8 cellular contexts compared by ENCODE assay signal in the genomic region with DNA sequence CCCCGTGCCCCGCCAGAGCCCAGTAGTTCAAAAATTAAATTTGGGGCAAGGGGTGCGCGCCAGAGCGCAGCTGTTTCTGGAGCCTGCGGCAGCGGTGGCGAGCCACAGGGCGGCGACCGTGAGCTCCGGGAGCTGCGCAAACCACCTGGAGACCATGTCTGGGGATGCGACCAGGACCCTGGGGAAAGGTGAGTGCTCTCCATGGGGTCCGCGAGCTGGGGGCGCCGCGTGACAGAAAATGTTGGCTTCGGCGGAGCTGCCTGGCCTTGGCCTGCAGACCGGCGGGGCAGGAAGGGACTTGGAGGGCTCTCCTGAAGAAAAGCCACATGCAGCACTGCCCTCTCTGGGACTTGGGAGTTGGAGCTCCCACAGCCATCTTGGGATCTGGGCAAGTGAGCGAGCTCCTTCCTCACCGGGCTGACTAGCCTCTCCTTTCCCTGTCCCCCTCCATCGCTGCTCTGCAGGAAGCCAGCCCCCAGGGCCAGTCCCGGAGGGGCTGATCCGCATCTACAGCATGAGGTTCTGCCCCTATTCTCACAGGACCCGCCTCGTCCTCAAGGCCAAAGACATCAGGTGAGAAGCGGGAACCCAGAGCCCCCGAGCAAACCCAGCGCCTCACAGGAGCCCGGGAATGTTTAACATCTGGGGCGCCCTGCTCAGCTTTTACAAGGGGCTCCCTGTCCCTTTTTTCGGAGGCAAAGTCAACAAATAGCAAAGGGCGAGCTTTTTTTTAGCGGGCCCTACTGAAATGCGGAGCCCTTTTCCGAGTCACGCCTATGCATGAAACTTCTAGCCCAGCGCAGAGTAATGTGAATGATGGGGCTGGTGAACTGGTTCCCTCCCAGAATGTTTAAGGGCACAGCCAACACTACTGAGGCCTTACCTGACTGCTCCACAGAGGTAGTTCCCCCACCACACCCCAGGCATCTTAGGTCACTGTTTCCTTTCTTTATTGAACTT. TPM values are rescaled to one million over a fixed set of nuclear protein-coding genes. Genes with fewer than 3 reads are reported as not detected.
DNase-seq lines count a peak whose midpoint lies in the region; ATAC-seq, FAIRE-seq and TF ChIP-seq lines count a peak whose summit lies in the region.

No MANE protein-coding gene starts in this region.

- FAIRE-seq in GM12891 (lab: Jason Lieb, UNC) (peak; percentile 72), GM12878 (lab: Jason Lieb, UNC) (no peak)

- H3K79me2 ChIP-seq in GM12878 (ENCODE audit: control insufficient read depth, insufficient read depth, low read length) = no peaks in the 10 kb centered on the region

- CTCF ChIA-PET in GM12878 (lab: Yijun Ruan, JAX) = interaction anchor here (0.6 to 9.3 kb wide), 36 partner anchors 8 to 942 kb away, joined by 3 to 120 read pairs (median 4); a partner anchor contains a TSS

- H3K9ac ChIP-seq in GM12878 (ENCODE audit: control insufficient read depth, insufficient read depth, low read length) = no peak overlapping the region
- H3K9ac ChIP-seq in iPS-18a (ENCODE audit: low read length) = peak overlapping the region; percentile 40

- H2AFZ ChIP-seq in GM12878 (ENCODE audit: control insufficient read depth, low read depth, low read length) = no peak overlapping the region

- H3K27me3 ChIP-seq in GM12878 (replicated peaks in 1 of 2; ENCODE audit: control insufficient read depth in 2 of 2, insufficient read depth in 2 of 2, low read length in 1 of 2) (peaks cover 2% of the 10 kb centered on the region in 2 experiments; a peak in 3 of 4 replicates), iPS-18a (ENCODE audit: control insufficient read depth, insufficient read depth, low read length) (peaks cover 21% of the 10 kb centered on the region), spleen (replicated peaks in 1 of 7) (peaks cover 0 to 22% (median 8%) of the 10 kb centered on the region in 7 donors)

- H3K9me3 ChIP-seq in GM12878 (replicated peaks; ENCODE audit: control insufficient read depth, insufficient read depth, low read length) = no peaks in the 10 kb centered on the region
- H3K9me3 ChIP-seq in iPS-18a (ENCODE audit: control insufficient read depth, low read depth, low read length) = no peaks in the 10 kb centered on the region
- no peaks in the 10 kb centered on the region for H3K9me3 ChIP-seq in spleen

- H3K27ac ChIP-seq in GM12878 (ENCODE audit: control insufficient read depth, insufficient read depth) = no peak overlapping the region
- H3K27ac ChIP-seq in iPS-18a (ENCODE audit: low read length) = no peak overlapping the region
- no peak overlapping the region for H3K27ac ChIP-seq in spleen

- intact Hi-C loops in GM12878 (cut with micrococcal nuclease; ENCODE audit: unreplicated experiment) (no loop called here), spleen (cut with DNase I; ENCODE audit: low total_unique reads) (no loop called here)

- H3K4me1 ChIP-seq in GM12878 (ENCODE audit: control insufficient read depth, insufficient read depth, low read length) (no peaks in the 10 kb centered on the region), iPS-18a (ENCODE audit: control insufficient read depth, low read depth, low read length) (peaks cover 7% of the 10 kb centered on the region), spleen (peaks cover 0 to 11% (median 8%) of the 10 kb centered on the region in 6 donors)

- peaks cover 4% of the 10 kb centered on the region for H3K4me1 Mint-ChIP-seq in T-helper 1 cell treated with Interleukin-12 subunit alpha and Interleukin-12 subunit beta and Interleukin-4 antibody, amounts not matched to agents 30 μg/mL and 1 μg/mL, for 36 hours (ENCODE audit: low read depth)

- no peaks in the 10 kb centered on the region for H3K36me3 Mint-ChIP-seq in T-helper 1 cell treated with Interleukin-12 subunit alpha and Interleukin-12 subunit beta and Interleukin-4 antibody, amounts not matched to agents 30 μg/mL and 1 μg/mL, for 36 hours (ENCODE audit: low read depth)

- H3K27ac Mint-ChIP-seq in T-helper 1 cell treated with Interleukin-12 subunit alpha and Interleukin-12 subunit beta and Interleukin-4 antibody, amounts not matched to agents 30 μg/mL and 1 μg/mL, for 36 hours = no peak overlapping the region

- peak overlapping the region; percentile 21 for H3K4me3 Mint-ChIP-seq in T-helper 1 cell treated with Interleukin-12 subunit alpha and Interleukin-12 subunit beta and Interleukin-4 antibody, amounts not matched to agents 30 μg/mL and 1 μg/mL, for 36 hours

- peaks cover 13% of the 10 kb centered on the region for H3K27me3 Mint-ChIP-seq in T-helper 1 cell treated with Interleukin-12 subunit alpha and Interleukin-12 subunit beta and Interleukin-4 antibody, amounts not matched to agents 30 μg/mL and 1 μg/mL, for 36 hours (ENCODE audit: low read depth)

- H3K36me3 ChIP-seq in GM12878 (ENCODE audit: control insufficient read depth in 2 of 2, insufficient read depth in 2 of 2, low read length in 1 of 2) (no peaks in the 10 kb centered on the region), iPS-18a (ENCODE audit: control insufficient read depth, low read depth, low read length) (no peaks in the 10 kb centered on the region), spleen (no peaks in the 10 kb centered on the region)

- POLR2A ChIA-PET in GM12878 (lab: Charles Lee) = interaction anchor here (0.6 to 0.7 kb wide), 2 partner anchors 18 to 1357 kb away, joined by 3 read pairs; no protein-coding TSS in a partner anchor

- no TSS peak for BruUV-seq in GM12878 (replicated peaks; lab: Mats Ljungman, UMichigan)

- ATAC-seq in HG02973 (IDR thresholded peaks at IDR 0.05; ENCODE audit: unreplicated experiment) (peak; percentile 90), GM12878 (peak; percentile 97)

- SMC1A ChIA-PET in GM12878 (lab: Charles Lee; ENCODE audit: uncharacterized antibody, unreplicated experiment) = interaction anchor here (0.7 to 4.0 kb wide), 19 partner anchors 8 to 570 kb away, joined by 3 to 38 read pairs (median 4); a partner anchor contains a TSS

- no peaks in the 10 kb centered on the region for H4K20me1 ChIP-seq in GM12878 (ENCODE audit: control insufficient read depth, insufficient read depth)

- peak; percentile 36; the same call in 1 of the 2 replicates for TF ChIP-seq RAD21 in GM12878 (IDR thresholded peaks at IDR 0.05; ENCODE audit: insufficient read depth, low read depth, low read length)

- H3K9me3 Mint-ChIP-seq in T-helper 1 cell treated with Interleukin-12 subunit alpha and Interleukin-12 subunit beta and Interleukin-4 antibody, amounts not matched to agents 30 μg/mL and 1 μg/mL, for 36 hours = no peaks in the 10 kb centered on the region

- peak; percentile 60 for DNase-seq in GM12891 (ENCODE audit: insufficient read length, low spot score)
- no peak for DNase-seq in GM12878 (ENCODE audit: low read depth, low spot score)
- peak; percentile 87 for DNase-seq in spleen
- no peak for DNase-seq in NCI-H2081 treated with DMSO at 0.1 percent for 48 hours (lab: John Stamatoyannopoulos, UW)
- DNase-seq in NCI-H1417 treated with DMSO at 0.1 percent for 48 hours (lab: John Stamatoyannopoulos, UW) = no peak

- no peak overlapping the region for H3K4me3 ChIP-seq in GM12878
- peak overlapping the region; percentile 58 for H3K4me3 ChIP-seq in iPS-18a (ENCODE audit: low read length)
- H3K4me3 ChIP-seq in spleen = peak overlapping the region in 5 of 8 donors; percentile 2 to 51 (median 10)

- WGBS in GM12878 (ENCODE audit: insufficient coverage, insufficient replicate concordance, low lambda C conversion rate, missing lambda C conversion rate) = 17% methylated on average over 42 of the region's 42 CpGs
- WGBS in spleen, 5 donors = 26 to 36% (median 27%) methylated on average over 40 to 42 of the region's 42 CpGs

- in situ Hi-C loops in GM12878 (cut with MboI) = no loop called here

- RAD21 ChIA-PET in GM12878 (lab: Charles Lee; ENCODE audit: unreplicated experiment) = interaction anchor here (0.8 to 3.7 kb wide), 10 partner anchors 11 to 1416 kb away, joined by 3 to 24 read pairs (median 4); a partner anchor contains a TSS

- TF ChIP-seq POLR2A in GM12891 (IDR thresholded peaks at IDR 0.05; ENCODE audit: low read depth, low read length) (no peak), GM12878 (IDR thresholded peaks at IDR 0.05; ENCODE audit: low read depth, low read length) (no peak), spleen (IDR thresholded peaks at IDR 0.05) (no peak)

- peak; percentile 69 to 97 (median 86) for TF ChIP-seq CTCF in GM12878 (IDR thresholded peaks at IDR 0.05 in 2 of 3, conservative IDR thresholded peaks at IDR 0.05 in 1 of 3; ENCODE audit: control insufficient read depth in 2 of 3, extremely low read depth in 1 of 3, insufficient read depth in 1 of 3, low read depth in 3 of 3, low read length in 3 of 3)
- peak; percentile 32 to 86 (median 70) for TF ChIP-seq CTCF in spleen (IDR thresholded peaks at IDR 0.05 in 8 of 11, conservative IDR thresholded peaks at IDR 0.05 in 3 of 11)

- H3K4me2 ChIP-seq in GM12878 (ENCODE audit: control insufficient read depth, insufficient read depth) = no peak overlapping the region

- no peak for TF ChIP-seq EP300 in GM12878 (IDR thresholded peaks at IDR 0.05; ENCODE audit: borderline replicate concordance in 1 of 2, control insufficient read depth in 1 of 2, low read depth in 2 of 2, low read length in 2 of 2)

RNA-seq across cellular contexts. Expression of a gene that starts 6.1 kb away (rescaled TPM):
- 0.73 TPM for polyA plus RNA-seq in GM12891 (2012; ENCODE audit: low read depth, missing spikeins)
- 1.5 and 2.0 TPM in 2 replicates for total RNA-seq in GM12878 (2013; cell fraction: nucleolus; rRNA removed)
- total RNA-seq in GM12878 (2014; rRNA removed) (0.51 and 0.65 TPM in 2 replicates), GM12878 (2014; rRNA removed; fragmentation: Illumina TruSeq; extraction: Trizol) (0.40 and 0.51 TPM in 2 replicates), GM12878 (2021) (0.26 and 0.48 TPM in 2 replicates), spleen (1 to 10 TPM in 1 of 7 donors, under 1 TPM in 6; 0.32 to 1.4 (median 0.77) TPM)
- not detected for polyA plus RNA-seq in GM12878 (2011; ENCODE audit: low read depth)
- polyA plus RNA-seq in GM12878 (2011; rRNA removed) (0.62 and 0.72 TPM in 2 replicates), GM12878 (2014; fragmentation: Illumina TruSeq; extraction: Trizol) (0.19 and 0.43 TPM in 2 replicates), GM12878 (2014; fragmentation: Nextera tagmentation; extraction: Ambion mirVana) (under 1 TPM; 0.16 to 0.53 TPM), GM12878 (2014; rRNA removed) (0.65 and 0.86 TPM in 2 replicates), GM12878 (2016; fragmentation: Nextera tagmentation; extraction: Ambion mirVana) (under 1 TPM; 0.18 to 0.79 TPM), spleen (under 1 TPM; 0.91 to 0.99 (median 0.91) TPM)
- polyA plus RNA-seq in GM12878 (2011; cell fraction: cytosol; rRNA removed) = 0.45 and 0.93 TPM in 2 replicates
- polyA plus RNA-seq in GM12878 (2011; cell fraction: nucleus; rRNA removed) = 0.63 and 0.85 TPM in 2 replicates
- 0.31 and 0.39 TPM in 2 replicates for polyA plus RNA-seq in GM12878 (2012)
- polyA minus RNA-seq in GM12878 (2011; rRNA and poly(A)+ RNA removed) = 0.67 and 1.2 TPM in 2 replicates
- not detected in 2 replicates for polyA minus RNA-seq in GM12878 (2011; cell fraction: cytosol; rRNA and poly(A)+ RNA removed)
- polyA minus RNA-seq in GM12878 (2011; cell fraction: nucleus; rRNA and poly(A)+ RNA removed) = 0.36 and 0.67 TPM in 2 replicates

RNA-seq across cellular contexts. Expression of a gene that starts 20.4 kb away (rescaled TPM):
- 133 TPM for polyA plus RNA-seq in GM12891 (2012; ENCODE audit: low read depth, missing spikeins)
- 10.9 and 15.0 TPM in 2 replicates for total RNA-seq in GM12878 (2013; cell fraction: nucleolus; rRNA removed)
- total RNA-seq in GM12878 (2014; rRNA removed) = 96.6 and 99.7 TPM in 2 replicates
- total RNA-seq in GM12878 (2014; rRNA removed; fragmentation: Illumina TruSeq; extraction: Trizol) = 91.6 and 95.1 TPM in 2 replicates
- total RNA-seq in GM12878 (2021) = 97.2 and 102 TPM in 2 replicates
- 75.8 TPM for polyA plus RNA-seq in GM12878 (2011; ENCODE audit: low read depth)
- polyA plus RNA-seq in GM12878 (2011; rRNA removed) = 197 and 239 TPM in 2 replicates
- polyA plus RNA-seq in GM12878 (2011; cell fraction: cytosol; rRNA removed) = 97.0 and 109 TPM in 2 replicates
- 69.0 and 75.7 TPM in 2 replicates for polyA plus RNA-seq in GM12878 (2011; cell fraction: nucleus; rRNA removed)
- 99.7 and 115 TPM in 2 replicates for polyA plus RNA-seq in GM12878 (2012)
- 108 and 111 TPM in 2 replicates for polyA plus RNA-seq in GM12878 (2014; fragmentation: Illumina TruSeq; extraction: Trizol)
- 100 to 1,000 TPM in 1 of 2 experiments, 10 to 100 TPM in 1; 53.1 to 149 TPM for polyA plus RNA-seq in GM12878 (2014; fragmentation: Nextera tagmentation; extraction: Ambion mirVana)
- 102 and 112 TPM in 2 replicates for polyA plus RNA-seq in GM12878 (2014; rRNA removed)
- polyA plus RNA-seq in GM12878 (2016; fragmentation: Nextera tagmentation; extraction: Ambion mirVana) = 100 to 1,000 TPM; 192 to 195 TPM
- 33.7 and 33.8 TPM in 2 replicates for polyA minus RNA-seq in GM12878 (2011; rRNA and poly(A)+ RNA removed)
- polyA minus RNA-seq in GM12878 (2011; cell fraction: cytosol; rRNA and poly(A)+ RNA removed) = 21.8 and 21.9 TPM in 2 replicates
- polyA minus RNA-seq in GM12878 (2011; cell fraction: nucleus; rRNA and poly(A)+ RNA removed) = 12.1 and 19.1 TPM in 2 replicates
- 100 to 1,000 TPM in 1 of 7 donors, 10 to 100 TPM in 6; 64.4 to 104 (median 81.7) TPM for total RNA-seq in spleen
- polyA plus RNA-seq in spleen = 100 to 1,000 TPM in 2 of 3 donors, 10 to 100 TPM in 1; 88.1 to 157 (median 131) TPM

RNA-seq across cellular contexts. Expression of a gene that starts 42.9 kb away (rescaled TPM):
- 0.05 TPM for polyA plus RNA-seq in GM12891 (2012; ENCODE audit: low read depth, missing spikeins)
- 0.35 TPM in 1 of 2 replicates, not detected in the other for total RNA-seq in GM12878 (2013; cell fraction: nucleolus; rRNA removed)
- total RNA-seq in GM12878 (2014; rRNA removed) (0.06 TPM in 1 of 2 replicates, not detected in the other), GM12878 (2014; rRNA removed; fragmentation: Illumina TruSeq; extraction: Trizol) (not detected in 2 replicates), GM12878 (2021) (not detected in 2 replicates), spleen (1 to 10 TPM in 1 of 7 donors, under 1 TPM in 5, not detected in 1; 0.13 to 1.1 (median 0.30) TPM)
- polyA plus RNA-seq in GM12878 (2011; ENCODE audit: low read depth) = not detected
- polyA plus RNA-seq in GM12878 (2011; rRNA removed) (0.06 and 0.07 TPM in 2 replicates), GM12878 (2014; fragmentation: Illumina TruSeq; extraction: Trizol) (not detected in 2 replicates), GM12878 (2014; fragmentation: Nextera tagmentation; extraction: Ambion mirVana) (under 1 TPM in 1 of 2 experiments, not detected in 1; 0.10 TPM), GM12878 (2014; rRNA removed) (not detected in 2 replicates), GM12878 (2016; fragmentation: Nextera tagmentation; extraction: Ambion mirVana) (under 1 TPM; 0.11 to 0.14 TPM), spleen (under 1 TPM; 0.17 to 0.30 (median 0.22) TPM)
- 0.06 TPM in 1 of 2 replicates, not detected in the other for polyA plus RNA-seq in GM12878 (2011; cell fraction: cytosol; rRNA removed)
- 0.12 TPM in 1 of 2 replicates, not detected in the other for polyA plus RNA-seq in GM12878 (2011; cell fraction: nucleus; rRNA removed)
- polyA plus RNA-seq in GM12878 (2012) = 0.05 and 0.25 TPM in 2 replicates
- polyA minus RNA-seq in GM12878 (2011; rRNA and poly(A)+ RNA removed) = not detected in 2 replicates
- not detected in 2 replicates for polyA minus RNA-seq in GM12878 (2011; cell fraction: cytosol; rRNA and poly(A)+ RNA removed)
- not detected in 2 replicates for polyA minus RNA-seq in GM12878 (2011; cell fraction: nucleus; rRNA and poly(A)+ RNA removed)

Comparison
In these comparisons a context has a peak if more than half of its experiments do, and no peak if none do; other contexts are left out.
1. DNase-seq: peak in GM12891 (single experiment) and spleen (single experiment); none in GM12878 (single experiment), NCI-H2081 treated with DMSO at 0.1 percent for 48 hours (single experiment) and NCI-H1417 treated with DMSO at 0.1 percent for 48 hours (single experiment).